32 cellular contexts compared by ENCODE assay signal in the genomic region with DNA sequence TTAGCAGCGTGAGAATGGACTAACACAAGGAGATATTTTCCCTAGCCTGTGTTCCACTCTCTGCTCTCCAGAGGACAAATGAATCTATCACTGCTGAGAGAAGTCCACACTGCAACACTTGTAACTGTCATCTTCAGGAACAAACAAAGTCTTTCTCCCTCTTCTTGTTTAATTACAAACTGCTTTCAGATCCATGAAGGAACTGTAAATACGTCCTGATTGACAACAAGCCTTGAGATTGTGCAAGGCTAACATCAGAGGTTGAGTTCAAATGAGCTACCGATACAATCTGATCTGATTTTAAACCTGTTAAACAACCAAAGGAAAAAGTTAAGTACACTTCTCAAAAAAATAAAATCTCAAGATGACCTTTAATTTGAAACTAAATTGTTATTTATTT.
"Had no signal": no experiment of that assay in that cellular context is flagged by ENCODE, and none has a peak within 500 bp of the region (broad histone marks: within the 10 kb centered on the region; RNA-seq: fewer than 3 reads in every experiment).

No MANE protein-coding gene starts in this region.

- ATAC-seq: activated CD4-positive, alpha-beta T cell treated with anti-CD3 and anti-CD28 coated beads for 36 hours; activated CD4-positive, CD25-positive, alpha-beta regulatory T cell treated with anti-CD3 and anti-CD28 coated beads, Interleukin-2, amount 50 U/mL, for 24 hours; activated CD8-positive, alpha-beta memory T cell treated with anti-CD3 and anti-CD28 coated beads, Interleukin-2, amount 10 ng/mL, durations not matched to agents 7 days and 5 days; activated CD8-positive, alpha-beta T cell treated with anti-CD3 and anti-CD28 coated beads, Interleukin-2, amount 10 ng/mL, durations not matched to agents 7 days and 5 days; activated naive CD8-positive, alpha-beta T cell treated with anti-CD3 and anti-CD28 coated beads, Interleukin-2, amount 50 U/mL, for 24 hours; WTC11 had no signal

- H3K4me1 ChIP-seq: ascending aorta had no signal

- H3K4me3 ChIP-seq: ascending aorta, cardiac muscle cell had no signal

- H3K9me3 ChIP-seq: ascending aorta had no signal

- H3K36me3 ChIP-seq: ascending aorta, cardiac muscle cell, WERI-Rb-1 had no signal

- DNase-seq: activated CD4-positive, alpha-beta memory T cell treated with anti-CD3 and anti-CD28 coated beads, Interleukin-2, amount 10 ng/mL, durations not matched to agents 7 days and 5 days; activated CD4-positive, alpha-beta T cell treated with anti-CD3 and anti-CD28 coated beads for 1 hour; activated CD4-positive, alpha-beta T cell treated with anti-CD3 and anti-CD28 coated beads for 36 hours; activated CD4-positive, alpha-beta T cell treated with anti-CD3 and anti-CD28 coated beads for 48 hours; activated CD4-positive, alpha-beta T cell treated with anti-CD3 and anti-CD28 coated beads, Interleukin-2, amount 10 ng/mL, durations not matched to agents 7 days and 5 days; activated CD4-positive, alpha-beta T cell treated with anti-CD3 and anti-CD28 coated beads, Interleukin-2, amount 50 U/mL, for 48 hours; activated CD4-positive, CD25-positive, alpha-beta regulatory T cell; activated CD8-positive, alpha-beta memory T cell treated with anti-CD3 and anti-CD28 coated beads for 24 hours; activated CD8-positive, alpha-beta memory T cell treated with anti-CD3 and anti-CD28 coated beads, Interleukin-2, amount 10 ng/mL, durations not matched to agents 7 days and 5 days; activated CD8-positive, alpha-beta memory T cell treated with anti-CD3 and anti-CD28 coated beads, Interleukin-2, amount 50 U/mL, for 48 hours; activated CD8-positive, alpha-beta T cell treated with anti-CD3 and anti-CD28 coated beads, Interleukin-2, amount 10 ng/mL, durations not matched to agents 7 days and 5 days; activated effector memory CD4-positive, alpha-beta T cell treated with Interleukin-2 at 50 U/mL for 16 hours; activated gamma-delta T cell; activated naive CD4-positive, alpha-beta T cell treated with anti-CD3 and anti-CD28 coated beads, Interleukin-2, amount 10 ng/mL, durations not matched to agents 7 days and 5 days; activated naive CD4-positive, alpha-beta T cell treated with Interleukin-2 at 50 U/mL for 16 hours; activated naive CD8-positive, alpha-beta T cell treated with anti-CD3 and anti-CD28 coated beads, Interleukin-2, amount 10 ng/mL, durations not matched to agents 7 days and 5 days; activated naive CD8-positive, alpha-beta T cell treated with anti-CD3 and anti-CD28 coated beads, Interleukin-2, amount 50 U/mL, for 24 hours; activated T-cell treated with anti-CD3 and anti-CD28 coated beads, Interleukin-2, amount 50 U/mL, for 24 hours; activated T-cell treated with anti-CD3 and anti-CD28 coated beads, Interleukin-2, amount 50 U/mL, for 48 hours; amygdala; anterior cingulate cortex; central memory CD4-positive, alpha-beta T cell; T-helper 1 cell; T-helper 2 cell; T-helper 9 cell; WERI-Rb-1 had no signal

- H3K27me3 ChIP-seq: ascending aorta, cardiac muscle cell had no signal

- FAIRE-seq: bronchial epithelial cell, TTC549 had no signal

- H3K27ac ChIP-seq: ascending aorta, cardiac muscle cell, WERI-Rb-1 had no signal
